Comparison of ENCODE assay signal across 28 cellular contexts in genomic region chr7:74717889-74718288, GRCh38. TPM values are rescaled to one million over a fixed set of nuclear protein-coding genes. Genes with fewer than 3 reads are reported as not detected.
DNase-seq lines count a peak whose midpoint lies in the region; ATAC-seq and TF ChIP-seq lines count a peak whose summit lies in the region.
"Had no signal": no experiment of that assay in that cellular context is flagged by ENCODE, and none has a peak within 500 bp of the region (broad histone marks: within the 10 kb centered on the region; RNA-seq: fewer than 3 reads in every experiment).

No MANE protein-coding gene starts in this region.

- H3K36me3 ChIP-seq in Panc1 (ENCODE audit: control insufficient read depth, insufficient read depth, low read length) (peaks cover 80% of the 10 kb centered on the region), body of pancreas (replicated peaks in 1 of 2; ENCODE audit: insufficient read depth in 1 of 2, low read depth in 2 of 2) (peaks cover 9 to 14% of the 10 kb centered on the region in 2 donors)

- no peak overlapping the region for H3K27ac ChIP-seq in Panc1 (ENCODE audit: low read length)
- H3K27ac ChIP-seq in epithelial cell of prostate: peak overlapping the region; percentile 30
- no peak overlapping the region for H3K27ac ChIP-seq in body of pancreas
- H3K27ac ChIP-seq: Peyer's patch, skin epidermis, upper lobe of left lung had no signal

- CTCF ChIA-PET in activated CD8-positive, alpha-beta T cell treated with anti-CD3 and anti-CD28 coated beads for 36 hours (lab: Charles Lee): no interaction called here
- CTCF ChIA-PET in activated CD8-positive, alpha-beta T cell treated with anti-CD3 and anti-CD28 coated beads, Interleukin-2, amount 10 ng/mL, durations not matched to agents 7 days and 5 days (lab: Charles Lee): interaction anchor here (1.3 kb wide), 1 partner anchor 9 kb away, joined by 3 read pairs; no protein-coding TSS in a partner anchor
- CTCF ChIA-PET in Panc1 (lab: Charles Lee): no interaction called here

- TF ChIP-seq CTCF in activated CD8-positive, alpha-beta T cell treated with anti-CD3 and anti-CD28 coated beads for 36 hours (IDR thresholded peaks at IDR 0.05): no peak
- TF ChIP-seq CTCF in Panc1 (IDR thresholded peaks at IDR 0.05) (no peak), body of pancreas (IDR thresholded peaks at IDR 0.05) (no peak)

- WGBS in body of pancreas, 2 donors: 80 to 86% methylated on average over 9 of the region's 9 CpGs

- intact Hi-C loops in activated CD8-positive, alpha-beta T cell treated with anti-CD3 and anti-CD28 coated beads for 36 hours (cut with micrococcal nuclease): no loop called here
- intact Hi-C loops in Panc1 (cut with micrococcal nuclease; ENCODE audit: unreplicated experiment) (no loop called here), body of pancreas (cut with DNase I) (no loop called here)

- H3K4me1 ChIP-seq in Panc1 (ENCODE audit: control insufficient read depth, insufficient read depth, low read length): peaks cover 4% of the 10 kb centered on the region; the same call in 1 of the 2 replicates
- H3K4me1 ChIP-seq in body of pancreas: no peaks in the 10 kb centered on the region
- H3K4me1 ChIP-seq: BE2C, Peyer's patch, upper lobe of left lung had no signal

- peaks cover 10% of the 10 kb centered on the region for H3K4me1 Mint-ChIP-seq in activated CD8-positive, alpha-beta T cell treated with anti-CD3 and anti-CD28 coated beads for 36 hours (ENCODE audit: low read depth)
- H3K4me1 Mint-ChIP-seq in activated CD8-positive, alpha-beta T cell treated with anti-CD3 and anti-CD28 coated beads, Interleukin-2, amount 10 ng/mL, durations not matched to agents 7 days and 5 days (ENCODE audit: low read depth): peaks cover 6% of the 10 kb centered on the region

- peaks cover 2% of the 10 kb centered on the region for H3K9me3 Mint-ChIP-seq in activated CD8-positive, alpha-beta T cell treated with anti-CD3 and anti-CD28 coated beads for 36 hours
- H3K9me3 Mint-ChIP-seq in activated CD8-positive, alpha-beta T cell treated with anti-CD3 and anti-CD28 coated beads, Interleukin-2, amount 10 ng/mL, durations not matched to agents 7 days and 5 days (ENCODE audit: insufficient read depth): peaks cover 4% of the 10 kb centered on the region

- no peak for ATAC-seq in activated CD8-positive, alpha-beta T cell treated with anti-CD3 and anti-CD28 coated beads for 36 hours
- ATAC-seq in activated CD8-positive, alpha-beta T cell treated with anti-CD3 and anti-CD28 coated beads, Interleukin-2, amount 10 ng/mL, durations not matched to agents 7 days and 5 days: no peak
- no peak; the same call in 1 of the 2 replicates for ATAC-seq in Panc1
- no peak for ATAC-seq in HG03097 (IDR thresholded peaks at IDR 0.05; ENCODE audit: low FRiP score, unreplicated experiment)
- ATAC-seq in body of pancreas: no peak

- H3K36me3 Mint-ChIP-seq in activated CD8-positive, alpha-beta T cell treated with anti-CD3 and anti-CD28 coated beads for 36 hours (ENCODE audit: low read depth): peaks cover 34% of the 10 kb centered on the region
- H3K36me3 Mint-ChIP-seq in activated CD8-positive, alpha-beta T cell treated with anti-CD3 and anti-CD28 coated beads, Interleukin-2, amount 10 ng/mL, durations not matched to agents 7 days and 5 days (ENCODE audit: low read depth): peaks cover 52% of the 10 kb centered on the region

- TSS peak; percentile 17 for BruUV-seq in Panc1 (replicated peaks; lab: Mats Ljungman, UMichigan)

- POLR2A ChIA-PET in activated CD8-positive, alpha-beta T cell treated with anti-CD3 and anti-CD28 coated beads for 36 hours (lab: Charles Lee): no interaction called here
- POLR2A ChIA-PET in activated CD8-positive, alpha-beta T cell treated with anti-CD3 and anti-CD28 coated beads, Interleukin-2, amount 10 ng/mL, durations not matched to agents 7 days and 5 days (lab: Charles Lee): no interaction called here
- POLR2A ChIA-PET in Panc1 (lab: Charles Lee): interaction anchor here (0.6 kb wide), 1 partner anchor 329 kb away, joined by 5 read pairs; no protein-coding TSS in a partner anchor

- H3K27me3 Mint-ChIP-seq in activated CD8-positive, alpha-beta T cell treated with anti-CD3 and anti-CD28 coated beads for 36 hours: no peaks in the 10 kb centered on the region
- no peaks in the 10 kb centered on the region for H3K27me3 Mint-ChIP-seq in activated CD8-positive, alpha-beta T cell treated with anti-CD3 and anti-CD28 coated beads, Interleukin-2, amount 10 ng/mL, durations not matched to agents 7 days and 5 days (ENCODE audit: low read depth)
- H3K27me3 Mint-ChIP-seq: activated naive CD4-positive, alpha-beta T cell treated with anti-CD3 and anti-CD28 coated beads, Interleukin-2, amount 50 U/mL, for 24 hours had no signal

- DNase-seq in activated CD8-positive, alpha-beta T cell treated with anti-CD3 and anti-CD28 coated beads for 36 hours: no peak
- DNase-seq in activated CD8-positive, alpha-beta T cell treated with anti-CD3 and anti-CD28 coated beads, Interleukin-2, amount 10 ng/mL, durations not matched to agents 7 days and 5 days: no peak
- no peak for DNase-seq in Panc1 (ENCODE audit: low read depth, low spot score)
- no peak for DNase-seq in epithelial cell of prostate (ENCODE audit: low read depth, low spot score)
- peak; percentile 56 for DNase-seq in putamen (ENCODE audit: low spot score)
- DNase-seq in RKO (ENCODE audit: low spot score): no peak
- DNase-seq in body of pancreas: no peak
- DNase-seq: activated CD4-positive, alpha-beta T cell treated with anti-CD3 and anti-CD28 coated beads for 4 hours; BE2C; cerebellar nuclear complex; COR-L47; DND-41; dorsolateral prefrontal cortex; H7; KBM-7; NCI-H1694; NCI-H2171; NCI-H524; Peyer's patch; T-helper 2 cell had no signal

- H3K9me3 ChIP-seq in Panc1 (ENCODE audit: control insufficient read depth, insufficient read depth, low read depth, low read length) (peaks cover 10% of the 10 kb centered on the region; the same call in 1 of the 2 replicates), body of pancreas (no peaks in the 10 kb centered on the region)
- H3K9me3 ChIP-seq: BE2C had no signal

- no peak for TF ChIP-seq POLR2A in body of pancreas (IDR thresholded peaks at IDR 0.05)

- no peak overlapping the region for H3K4me3 Mint-ChIP-seq in activated CD8-positive, alpha-beta T cell treated with anti-CD3 and anti-CD28 coated beads for 36 hours
- H3K4me3 Mint-ChIP-seq in activated CD8-positive, alpha-beta T cell treated with anti-CD3 and anti-CD28 coated beads, Interleukin-2, amount 10 ng/mL, durations not matched to agents 7 days and 5 days: no peak overlapping the region
- H3K4me3 Mint-ChIP-seq: activated naive CD4-positive, alpha-beta T cell treated with anti-CD3 and anti-CD28 coated beads, Interleukin-2, amount 50 U/mL, for 24 hours had no signal

- H3K4me3 ChIP-seq in Panc1 (ENCODE audit: low read depth in 2 of 2, low read length in 2 of 2) (no peak overlapping the region), body of pancreas (no peak overlapping the region)
- H3K4me3 ChIP-seq: dorsolateral prefrontal cortex, Peyer's patch, skin epidermis, upper lobe of left lung had no signal

- H3K27ac Mint-ChIP-seq in activated CD8-positive, alpha-beta T cell treated with anti-CD3 and anti-CD28 coated beads for 36 hours: peak overlapping the region; percentile 1
- no peak overlapping the region for H3K27ac Mint-ChIP-seq in activated CD8-positive, alpha-beta T cell treated with anti-CD3 and anti-CD28 coated beads, Interleukin-2, amount 10 ng/mL, durations not matched to agents 7 days and 5 days
- H3K27ac Mint-ChIP-seq: activated naive CD4-positive, alpha-beta T cell treated with anti-CD3 and anti-CD28 coated beads, Interleukin-2, amount 50 U/mL, for 24 hours had no signal

- H3K27me3 ChIP-seq in Panc1 (ENCODE audit: control insufficient read depth, insufficient read depth, low read length) (no peaks in the 10 kb centered on the region), body of pancreas (no peaks in the 10 kb centered on the region)
- H3K27me3 ChIP-seq: BE2C, dorsolateral prefrontal cortex, Peyer's patch, upper lobe of left lung had no signal

- in situ Hi-C loops in Panc1 (cut with HindIII; ENCODE audit: low pct_unique_long_range_greater_than_20kb, low sequenced_read_pairs): no loop called here

RNA-seq across cellular contexts. Expression of gene NCF1, which starts 55.9 kb away (rescaled TPM):
- 1 to 10 TPM; 2.2 to 2.4 TPM for total RNA-seq in activated CD8-positive, alpha-beta T cell treated with anti-CD3 and anti-CD28 coated beads for 36 hours
- 1 to 10 TPM; 3.0 to 3.1 TPM for total RNA-seq in activated CD8-positive, alpha-beta T cell treated with anti-CD3 and anti-CD28 coated beads, Interleukin-2, amount 10 ng/mL, durations not matched to agents 7 days and 5 days
- total RNA-seq in Panc1 (2021; ENCODE audit: unreplicated experiment) (not detected), body of pancreas (1 to 10 TPM in 1 of 2 donors, not detected in 1; 1.6 TPM)
- polyA plus RNA-seq in Panc1 (2012; ENCODE audit: insufficient read length): 0.59 TPM
- total RNA-seq: A172, lung microvascular endothelial cell, pulmonary artery endothelial cell, SK-MEL-5 had no signal
